ENCODE assay signal across 1 cellular context in genomic region chr1:56390934-56391731, GRCh38.
TF ChIP-seq lines count a peak whose summit lies in the region.

No MANE protein-coding gene starts in this region.

TF ChIP-seq in GM12878, 131 proteins besides CTCF, POLR2A, EP300 and RAD21 (continued from another document):
- TF ChIP-seq CEBPZ (IDR thresholded peaks at IDR 0.05; ENCODE audit: low read depth, low read length) (no peak), IRF5 (IDR thresholded peaks at IDR 0.05; ENCODE audit: borderline replicate concordance) (no peak), PBX3 (IDR thresholded peaks at IDR 0.05; ENCODE audit: insufficient replicate concordance, low read depth, low read length) (no peak)
